Comparison of ENCODE assay signal across 11 cellular contexts in the genomic region with DNA sequence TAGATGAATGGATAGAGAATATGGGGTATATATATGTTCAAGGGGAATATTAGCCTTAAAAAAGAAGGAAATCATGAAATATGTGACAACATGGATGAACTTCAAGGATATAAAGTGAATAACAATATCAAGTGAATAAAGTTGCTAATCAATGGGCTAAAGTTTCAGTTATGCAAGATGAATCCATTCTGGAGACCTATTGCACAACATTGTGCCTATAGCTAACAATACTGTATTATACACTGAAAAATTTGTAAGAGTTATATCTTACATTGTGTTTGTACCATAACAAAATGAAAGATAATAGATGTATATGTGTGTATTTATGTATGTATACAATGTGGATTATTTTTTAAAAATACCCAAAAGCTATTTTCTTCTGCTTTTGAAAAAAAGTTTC.
"Had no signal": no experiment of that assay in that cellular context is flagged by ENCODE, and none has a peak within 500 bp of the region (broad histone marks: within the 10 kb centered on the region; RNA-seq: fewer than 3 reads in every experiment).

No MANE protein-coding gene starts in this region.

- H3K4me1 Mint-ChIP-seq: GM23338, H9 had no signal

- DNase-seq: GM23248, GOT3, H7, H9, HCEC 1CT, HFFc6 had no signal

- H3K36me3 ChIP-seq: HAP-1 had no signal

- H3K4me3 Mint-ChIP-seq: GM23338, H9, HFFc6 had no signal

- H3K27ac Mint-ChIP-seq: GM23338, HFFc6 had no signal

- H3K9me3 Mint-ChIP-seq: GM23338, H9, HFFc6 had no signal

- H2AFZ ChIP-seq: GM23248, GM23338 had no signal

- H3K9me3 ChIP-seq: HAP-1 had no signal

- H3K4me2 ChIP-seq: GM23338 had no signal

- H3K27ac ChIP-seq: GM23248 had no signal

- FAIRE-seq: H1, H54 had no signal

- ATAC-seq: GM23338, HCT116 had no signal

- H3K4me1 ChIP-seq: HAP-1 had no signal

- H3K4me3 ChIP-seq: GM23248, GM23338, HAP-1 had no signal

- H3K9ac ChIP-seq: GM23248 had no signal
